ENCODE assay signal across 8 cellular contexts in the genomic region with DNA sequence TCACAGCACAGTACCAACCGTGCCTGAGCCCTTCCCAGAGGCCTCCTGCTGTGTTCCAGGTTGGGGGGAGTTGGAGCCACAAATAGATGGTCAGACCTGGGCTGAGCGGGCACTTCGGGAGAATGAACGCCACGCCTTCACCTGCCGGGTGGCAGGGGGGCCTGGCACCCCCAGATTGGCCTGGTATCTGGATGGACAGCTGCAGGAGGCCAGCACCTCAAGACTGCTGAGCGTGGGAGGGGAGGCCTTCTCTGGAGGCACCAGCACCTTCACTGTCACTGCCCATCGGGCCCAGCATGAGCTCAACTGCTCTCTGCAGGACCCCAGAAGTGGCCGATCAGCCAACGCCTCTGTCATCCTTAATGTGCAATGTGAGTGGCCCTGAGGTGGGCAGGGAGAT. TPM values are rescaled to one million over a fixed set of nuclear protein-coding genes. Genes with fewer than 3 reads are reported as not detected.
DNase-seq lines count a peak whose midpoint lies in the region; ATAC-seq and TF ChIP-seq lines count a peak whose summit lies in the region.

No MANE protein-coding gene starts in this region.

- H3K79me2 ChIP-seq in mammary epithelial cell (ENCODE audit: insufficient read depth, low read length), result no peaks in the 10 kb centered on the region

- H3K27ac ChIP-seq in mammary epithelial cell (ENCODE audit: insufficient read depth, low read depth, low read length), result no peak overlapping the region
- H3K27ac ChIP-seq in muscle layer of colon (ENCODE audit: low read depth, low read length), result peak overlapping the region; percentile 67

- H3K9me3 Mint-ChIP-seq in stimulated activated naive CD8-positive, alpha-beta T cell treated with anti-CD3 and anti-CD28 coated beads, Interleukin-15, Interleukin-2, amounts not matched to agents 100 ng/mL and 50 ng/mL, for 24 hours, result no peaks in the 10 kb centered on the region

- intact Hi-C loops in mammary epithelial cell (cut with micrococcal nuclease), result no loop called here

- H3K36me3 ChIP-seq in mammary epithelial cell (ENCODE audit: insufficient read depth, low read length) (no peaks in the 10 kb centered on the region), muscle layer of colon (ENCODE audit: insufficient read depth, low read length) (peaks cover 11% of the 10 kb centered on the region), MG63 (no peaks in the 10 kb centered on the region; the same call in 1 of the 2 replicates)

- H3K4me1 ChIP-seq in mammary epithelial cell (ENCODE audit: insufficient read depth, low read length) (peaks cover 14% of the 10 kb centered on the region), muscle layer of colon (ENCODE audit: insufficient read depth, low read length) (peaks cover 23% of the 10 kb centered on the region)

- in situ Hi-C loops in mammary epithelial cell (cut with MboI; ENCODE audit: low sequenced_read_pairs in 2 of 2), result no loop called here

- no peaks in the 10 kb centered on the region for H3K36me3 Mint-ChIP-seq in stimulated activated naive CD8-positive, alpha-beta T cell treated with anti-CD3 and anti-CD28 coated beads, Interleukin-15, Interleukin-2, amounts not matched to agents 100 ng/mL and 50 ng/mL, for 24 hours (ENCODE audit: low read depth)

- no peak for DNase-seq in stimulated activated naive CD8-positive, alpha-beta T cell treated with anti-CD3 and anti-CD28 coated beads, Interleukin-15, Interleukin-2, amounts not matched to agents 100 U/mL and 50 U/mL, for 24 hours
- DNase-seq in mammary epithelial cell (no peak), EL (no peak), activated gamma-delta T cell (lab: John Stamatoyannopoulos, UW) (no peak), MG63 (no peak)
- no peak for DNase-seq in NK-92 treated with Interleukin-12 subunit alpha and Interleukin-12 subunit beta, amount 100 ng/mL, for 24 hours (lab: John Stamatoyannopoulos, UW)

- peak overlapping the region; percentile 98 for H3K4me2 ChIP-seq in mammary epithelial cell (ENCODE audit: insufficient read depth, low read depth, low read length)

- TF ChIP-seq CTCF in mammary epithelial cell (conservative IDR thresholded peaks at IDR 0.05 in 1 of 2, IDR thresholded peaks at IDR 0.05 in 1 of 2; ENCODE audit: extremely low read depth in 1 of 2, insufficient read depth in 1 of 2, low read depth in 1 of 2, low read length in 2 of 2), result no peak

- dilution Hi-C loops in mammary epithelial cell (cut with HindIII; ENCODE audit: low sequenced_read_pairs), result no loop called here

- CTCF ChIA-PET in mammary epithelial cell (lab: Charles Lee; ENCODE audit: low non-redundant PET), result no interaction called here

- H3K27me3 Mint-ChIP-seq in stimulated activated naive CD8-positive, alpha-beta T cell treated with anti-CD3 and anti-CD28 coated beads, Interleukin-15, Interleukin-2, amounts not matched to agents 100 ng/mL and 50 ng/mL, for 24 hours, result no peaks in the 10 kb centered on the region

- ATAC-seq in stimulated activated naive CD8-positive, alpha-beta T cell treated with anti-CD3 and anti-CD28 coated beads, Interleukin-15, Interleukin-2, amounts not matched to agents 100 U/mL and 50 U/mL, for 24 hours, result no peak

- H2AFZ ChIP-seq in mammary epithelial cell (ENCODE audit: low read depth, low read length), result peak overlapping the region; percentile 95

- peak overlapping the region; percentile 92 for H3K4me3 Mint-ChIP-seq in stimulated activated naive CD8-positive, alpha-beta T cell treated with anti-CD3 and anti-CD28 coated beads, Interleukin-15, Interleukin-2, amounts not matched to agents 100 ng/mL and 50 ng/mL, for 24 hours

- H3K9ac ChIP-seq in mammary epithelial cell (ENCODE audit: insufficient read depth, low read length) (no peak overlapping the region), muscle layer of colon (ENCODE audit: low read length) (peak overlapping the region; percentile 21)

- peak overlapping the region; percentile 67 for H3K27ac Mint-ChIP-seq in stimulated activated naive CD8-positive, alpha-beta T cell treated with anti-CD3 and anti-CD28 coated beads, Interleukin-15, Interleukin-2, amounts not matched to agents 100 ng/mL and 50 ng/mL, for 24 hours

- H3K4me1 Mint-ChIP-seq in stimulated activated naive CD8-positive, alpha-beta T cell treated with anti-CD3 and anti-CD28 coated beads, Interleukin-15, Interleukin-2, amounts not matched to agents 100 ng/mL and 50 ng/mL, for 24 hours (ENCODE audit: low read depth), result peaks cover 22% of the 10 kb centered on the region

- 80% methylated on average over 10 of the region's 10 CpGs for WGBS in mammary epithelial cell (ENCODE audit: low coverage, missing lambda C conversion rate)

- H3K9me3 ChIP-seq in mammary epithelial cell (replicated peaks; ENCODE audit: insufficient read depth, low read length) (no peaks in the 10 kb centered on the region), muscle layer of colon (ENCODE audit: low read length) (no peaks in the 10 kb centered on the region), MG63 (no peaks in the 10 kb centered on the region)

- H3K4me3 ChIP-seq in mammary epithelial cell (replicated peaks in 1 of 3; ENCODE audit: insufficient read depth in 1 of 3, low read depth in 2 of 3, low read length in 3 of 3) (peak overlapping the region in 2 of 3 experiments; percentile 58 to 75), muscle layer of colon (ENCODE audit: low read depth in 1 of 2, low read length in 2 of 2) (peak overlapping the region in 1 of 2 donors; percentile 70), MG63 (no peak overlapping the region)

- H3K27me3 ChIP-seq in mammary epithelial cell (ENCODE audit: insufficient read depth, low read length) (no peaks in the 10 kb centered on the region), muscle layer of colon (ENCODE audit: control insufficient read depth in 1 of 2, insufficient read depth in 2 of 2, low read length in 2 of 2) (no peaks in the 10 kb centered on the region), MG63 (no peaks in the 10 kb centered on the region)

- no TSS peak for BruUV-seq in mammary epithelial cell (replicated peaks; lab: Mats Ljungman, UMichigan)

- no peaks in the 10 kb centered on the region for H4K20me1 ChIP-seq in mammary epithelial cell (ENCODE audit: insufficient read depth, low read length)

RNA-seq across cellular contexts. Expression of a gene that starts 1.1 kb away (rescaled TPM):
- 10 to 100 TPM; 17.2 to 46.8 TPM for total RNA-seq in mammary epithelial cell
- 16.9 TPM for polyA plus RNA-seq in mammary epithelial cell
- 14.8 TPM for polyA minus RNA-seq in mammary epithelial cell
- total RNA-seq in MG63 (2014; rRNA removed; shearing (Covaris generic); ENCODE audit: low replicate concordance), result 0.89 TPM in 1 of 2 replicates, not detected in the other

RNA-seq across cellular contexts. Expression of a gene that starts 4.8 kb away (rescaled TPM):
- 1 to 10 TPM in 1 of 2 donors, under 1 TPM in 1; 0.85 to 2.3 TPM for total RNA-seq in mammary epithelial cell
- not detected for polyA plus RNA-seq in mammary epithelial cell
- not detected for polyA minus RNA-seq in mammary epithelial cell
- not detected in 2 replicates for total RNA-seq in MG63 (2014; rRNA removed; shearing (Covaris generic); ENCODE audit: low replicate concordance)

RNA-seq across cellular contexts. Expression of a gene that starts 33.6 kb away (rescaled TPM):
- total RNA-seq in mammary epithelial cell, result 10 to 100 TPM; 21.6 to 24.3 TPM
- polyA plus RNA-seq in mammary epithelial cell, result 27.1 TPM
- polyA minus RNA-seq in mammary epithelial cell, result 35.2 TPM
- total RNA-seq in MG63 (2014; rRNA removed; shearing (Covaris generic); ENCODE audit: low replicate concordance), result 41.0 and 214 TPM in 2 replicates

RNA-seq across cellular contexts. Expression of a gene that starts 40.1 kb away (rescaled TPM):
- 100 to 1,000 TPM; 115 to 155 TPM for total RNA-seq in mammary epithelial cell
- 181 TPM for polyA plus RNA-seq in mammary epithelial cell
- polyA minus RNA-seq in mammary epithelial cell, result 114 TPM
- 92.2 and 122 TPM in 2 replicates for total RNA-seq in MG63 (2014; rRNA removed; shearing (Covaris generic); ENCODE audit: low replicate concordance)
